In the genomic region with DNA sequence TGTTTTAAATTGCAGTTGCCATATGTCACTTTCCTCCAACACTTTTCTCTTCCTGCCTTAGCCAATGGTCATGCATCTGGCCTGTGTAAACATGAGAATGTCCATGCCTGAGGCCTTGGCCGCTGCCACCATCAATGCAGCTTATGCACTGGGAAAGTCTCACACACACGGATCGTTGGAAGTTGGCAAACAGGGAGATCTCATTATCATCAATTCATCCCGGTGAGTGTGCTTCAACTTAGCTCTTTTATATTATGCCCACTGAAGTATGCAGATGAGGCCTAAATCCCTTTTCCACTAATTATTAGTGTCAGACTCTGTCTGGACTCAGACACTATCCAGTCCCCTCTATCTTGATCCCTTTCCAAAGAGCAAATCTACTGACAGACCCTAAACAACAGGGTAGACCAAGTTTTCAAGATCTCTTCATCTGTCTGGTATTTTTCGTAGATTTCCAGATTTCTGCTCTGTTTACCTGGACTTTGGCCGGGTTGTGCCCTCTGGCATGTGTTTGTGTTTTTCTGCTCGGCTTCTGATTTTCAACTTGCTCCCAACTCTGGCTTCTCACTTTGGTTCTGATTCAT, we compare ENCODE assay signal across 1 cellular context.
TF ChIP-seq lines count a peak whose summit lies in the region.

No MANE protein-coding gene starts in this region.

TF ChIP-seq in HepG2, 621 proteins besides CTCF, POLR2A, EP300 and RAD21 (continued from another document and continues in another):
- TF ChIP-seq, protein P1, sequence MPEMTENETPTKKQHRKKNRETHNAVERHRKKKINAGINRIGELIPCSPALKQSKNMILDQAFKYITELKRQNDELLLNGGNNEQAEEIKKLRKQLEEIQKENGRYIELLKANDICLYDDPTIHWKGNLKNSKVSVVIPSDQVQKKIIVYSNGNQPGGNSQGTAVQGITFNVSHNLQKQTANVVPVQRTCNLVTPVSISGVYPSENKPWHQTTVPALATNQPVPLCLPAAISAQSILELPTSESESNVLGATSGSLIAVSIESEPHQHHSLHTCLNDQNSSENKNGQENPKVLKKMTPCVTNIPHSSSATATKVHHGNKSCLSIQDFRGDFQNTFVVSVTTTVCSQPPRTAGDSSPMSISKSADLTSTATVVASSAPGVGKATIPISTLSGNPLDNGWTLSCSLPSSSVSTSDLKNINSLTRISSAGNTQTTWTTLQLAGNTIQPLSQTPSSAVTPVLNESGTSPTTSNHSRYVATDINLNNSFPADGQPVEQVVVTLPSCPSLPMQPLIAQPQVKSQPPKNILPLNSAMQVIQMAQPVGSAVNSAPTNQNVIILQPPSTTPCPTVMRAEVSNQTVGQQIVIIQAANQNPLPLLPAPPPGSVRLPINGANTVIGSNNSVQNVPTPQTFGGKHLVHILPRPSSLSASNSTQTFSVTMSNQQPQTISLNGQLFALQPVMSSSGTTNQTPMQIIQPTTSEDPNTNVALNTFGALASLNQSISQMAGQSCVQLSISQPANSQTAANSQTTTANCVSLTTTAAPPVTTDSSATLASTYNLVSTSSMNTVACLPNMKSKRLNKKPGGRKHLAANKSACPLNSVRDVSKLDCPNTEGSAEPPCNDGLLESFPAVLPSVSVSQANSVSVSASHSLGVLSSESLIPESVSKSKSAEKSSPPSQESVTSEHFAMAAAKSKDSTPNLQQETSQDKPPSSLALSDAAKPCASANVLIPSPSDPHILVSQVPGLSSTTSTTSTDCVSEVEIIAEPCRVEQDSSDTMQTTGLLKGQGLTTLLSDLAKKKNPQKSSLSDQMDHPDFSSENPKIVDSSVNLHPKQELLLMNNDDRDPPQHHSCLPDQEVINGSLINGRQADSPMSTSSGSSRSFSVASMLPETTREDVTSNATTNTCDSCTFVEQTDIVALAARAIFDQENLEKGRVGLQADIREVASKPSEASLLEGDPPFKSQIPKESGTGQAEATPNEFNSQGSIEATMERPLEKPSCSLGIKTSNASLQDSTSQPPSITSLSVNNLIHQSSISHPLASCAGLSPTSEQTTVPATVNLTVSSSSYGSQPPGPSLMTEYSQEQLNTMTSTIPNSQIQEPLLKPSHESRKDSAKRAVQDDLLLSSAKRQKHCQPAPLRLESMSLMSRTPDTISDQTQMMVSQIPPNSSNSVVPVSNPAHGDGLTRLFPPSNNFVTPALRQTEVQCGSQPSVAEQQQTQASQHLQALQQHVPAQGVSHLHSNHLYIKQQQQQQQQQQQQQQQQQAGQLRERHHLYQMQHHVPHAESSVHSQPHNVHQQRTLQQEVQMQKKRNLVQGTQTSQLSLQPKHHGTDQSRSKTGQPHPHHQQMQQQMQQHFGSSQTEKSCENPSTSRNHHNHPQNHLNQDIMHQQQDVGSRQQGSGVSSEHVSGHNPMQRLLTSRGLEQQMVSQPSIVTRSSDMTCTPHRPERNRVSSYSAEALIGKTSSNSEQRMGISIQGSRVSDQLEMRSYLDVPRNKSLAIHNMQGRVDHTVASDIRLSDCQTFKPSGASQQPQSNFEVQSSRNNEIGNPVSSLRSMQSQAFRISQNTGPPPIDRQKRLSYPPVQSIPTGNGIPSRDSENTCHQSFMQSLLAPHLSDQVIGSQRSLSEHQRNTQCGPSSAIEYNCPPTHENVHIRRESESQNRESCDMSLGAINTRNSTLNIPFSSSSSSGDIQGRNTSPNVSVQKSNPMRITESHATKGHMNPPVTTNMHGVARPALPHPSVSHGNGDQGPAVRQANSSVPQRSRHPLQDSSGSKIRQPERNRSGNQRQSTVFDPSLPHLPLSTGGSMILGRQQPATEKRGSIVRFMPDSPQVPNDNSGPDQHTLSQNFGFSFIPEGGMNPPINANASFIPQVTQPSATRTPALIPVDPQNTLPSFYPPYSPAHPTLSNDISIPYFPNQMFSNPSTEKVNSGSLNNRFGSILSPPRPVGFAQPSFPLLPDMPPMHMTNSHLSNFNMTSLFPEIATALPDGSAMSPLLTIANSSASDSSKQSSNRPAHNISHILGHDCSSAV (CRISPR knock-in tag; IDR thresholded peaks at IDR 0.05; ENCODE audit: borderline replicate concordance): no peak
- no peak for TF ChIP-seq SMC3 (IDR thresholded peaks at IDR 0.05; ENCODE audit: low read length)
- TF ChIP-seq KLF16 (CRISPR knock-in tag; IDR thresholded peaks at IDR 0.05): peak in 1 of 2 experiments; percentile 29; a peak in 1 of 4 replicates
- TF ChIP-seq DMAP1 (CRISPR knock-in tag; IDR thresholded peaks at IDR 0.05): no peak
- TF ChIP-seq NR2C2 (CRISPR knock-in tag; IDR thresholded peaks at IDR 0.05; ENCODE audit: borderline replicate concordance): peak; percentile 64
- no peak for TF ChIP-seq TBP (CRISPR knock-in tag; IDR thresholded peaks at IDR 0.05)
- TF ChIP-seq ZNF883 (CRISPR knock-in tag; IDR thresholded peaks at IDR 0.05; ENCODE audit: not compliant biosample characterization): no peak
- no peak for TF ChIP-seq ZNF879 (CRISPR knock-in tag; IDR thresholded peaks at IDR 0.05)
- TF ChIP-seq ZNF816 (CRISPR knock-in tag; IDR thresholded peaks at IDR 0.05; ENCODE audit: borderline replicate concordance): peak; percentile 68; the same call in 1 of the 2 replicates
- TF ChIP-seq, protein P2, sequence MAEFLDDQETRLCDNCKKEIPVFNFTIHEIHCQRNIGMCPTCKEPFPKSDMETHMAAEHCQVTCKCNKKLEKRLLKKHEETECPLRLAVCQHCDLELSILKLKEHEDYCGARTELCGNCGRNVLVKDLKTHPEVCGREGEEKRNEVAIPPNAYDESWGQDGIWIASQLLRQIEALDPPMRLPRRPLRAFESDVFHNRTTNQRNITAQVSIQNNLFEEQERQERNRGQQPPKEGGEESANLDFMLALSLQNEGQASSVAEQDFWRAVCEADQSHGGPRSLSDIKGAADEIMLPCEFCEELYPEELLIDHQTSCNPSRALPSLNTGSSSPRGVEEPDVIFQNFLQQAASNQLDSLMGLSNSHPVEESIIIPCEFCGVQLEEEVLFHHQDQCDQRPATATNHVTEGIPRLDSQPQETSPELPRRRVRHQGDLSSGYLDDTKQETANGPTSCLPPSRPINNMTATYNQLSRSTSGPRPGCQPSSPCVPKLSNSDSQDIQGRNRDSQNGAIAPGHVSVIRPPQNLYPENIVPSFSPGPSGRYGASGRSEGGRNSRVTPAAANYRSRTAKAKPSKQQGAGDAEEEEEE (CRISPR knock-in tag; IDR thresholded peaks at IDR 0.05; ENCODE audit: borderline replicate concordance): 0 out of 2 replicates have a peak, but pooled peaks have one; percentile 18
- TF ChIP-seq, protein P3, sequence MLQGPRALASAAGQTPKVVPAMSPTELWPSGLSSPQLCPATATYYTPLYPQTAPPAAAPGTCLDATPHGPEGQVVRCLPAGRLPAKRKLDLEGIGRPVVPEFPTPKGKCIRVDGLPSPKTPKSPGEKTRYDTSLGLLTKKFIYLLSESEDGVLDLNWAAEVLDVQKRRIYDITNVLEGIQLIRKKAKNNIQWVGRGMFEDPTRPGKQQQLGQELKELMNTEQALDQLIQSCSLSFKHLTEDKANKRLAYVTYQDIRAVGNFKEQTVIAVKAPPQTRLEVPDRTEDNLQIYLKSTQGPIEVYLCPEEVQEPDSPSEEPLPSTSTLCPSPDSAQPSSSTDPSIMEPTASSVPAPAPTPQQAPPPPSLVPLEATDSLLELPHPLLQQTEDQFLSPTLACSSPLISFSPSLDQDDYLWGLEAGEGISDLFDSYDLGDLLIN (CRISPR knock-in tag; IDR thresholded peaks at IDR 0.05; ENCODE audit: borderline replicate concordance): no peak
- no peak for TF ChIP-seq NRL (CRISPR knock-in tag; IDR thresholded peaks at IDR 0.05; ENCODE audit: borderline replicate concordance)
- TF ChIP-seq, protein P4, sequence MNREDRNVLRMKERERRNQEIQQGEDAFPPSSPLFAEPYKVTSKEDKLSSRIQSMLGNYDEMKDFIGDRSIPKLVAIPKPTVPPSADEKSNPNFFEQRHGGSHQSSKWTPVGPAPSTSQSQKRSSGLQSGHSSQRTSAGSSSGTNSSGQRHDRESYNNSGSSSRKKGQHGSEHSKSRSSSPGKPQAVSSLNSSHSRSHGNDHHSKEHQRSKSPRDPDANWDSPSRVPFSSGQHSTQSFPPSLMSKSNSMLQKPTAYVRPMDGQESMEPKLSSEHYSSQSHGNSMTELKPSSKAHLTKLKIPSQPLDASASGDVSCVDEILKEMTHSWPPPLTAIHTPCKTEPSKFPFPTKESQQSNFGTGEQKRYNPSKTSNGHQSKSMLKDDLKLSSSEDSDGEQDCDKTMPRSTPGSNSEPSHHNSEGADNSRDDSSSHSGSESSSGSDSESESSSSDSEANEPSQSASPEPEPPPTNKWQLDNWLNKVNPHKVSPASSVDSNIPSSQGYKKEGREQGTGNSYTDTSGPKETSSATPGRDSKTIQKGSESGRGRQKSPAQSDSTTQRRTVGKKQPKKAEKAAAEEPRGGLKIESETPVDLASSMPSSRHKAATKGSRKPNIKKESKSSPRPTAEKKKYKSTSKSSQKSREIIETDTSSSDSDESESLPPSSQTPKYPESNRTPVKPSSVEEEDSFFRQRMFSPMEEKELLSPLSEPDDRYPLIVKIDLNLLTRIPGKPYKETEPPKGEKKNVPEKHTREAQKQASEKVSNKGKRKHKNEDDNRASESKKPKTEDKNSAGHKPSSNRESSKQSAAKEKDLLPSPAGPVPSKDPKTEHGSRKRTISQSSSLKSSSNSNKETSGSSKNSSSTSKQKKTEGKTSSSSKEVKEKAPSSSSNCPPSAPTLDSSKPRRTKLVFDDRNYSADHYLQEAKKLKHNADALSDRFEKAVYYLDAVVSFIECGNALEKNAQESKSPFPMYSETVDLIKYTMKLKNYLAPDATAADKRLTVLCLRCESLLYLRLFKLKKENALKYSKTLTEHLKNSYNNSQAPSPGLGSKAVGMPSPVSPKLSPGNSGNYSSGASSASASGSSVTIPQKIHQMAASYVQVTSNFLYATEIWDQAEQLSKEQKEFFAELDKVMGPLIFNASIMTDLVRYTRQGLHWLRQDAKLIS (CRISPR knock-in tag; IDR thresholded peaks at IDR 0.05): no peak
- no peak for TF ChIP-seq SP5 (CRISPR knock-in tag; IDR thresholded peaks at IDR 0.05; ENCODE audit: borderline replicate concordance, low read depth)
- TF ChIP-seq CHCHD3 (CRISPR knock-in tag; IDR thresholded peaks at IDR 0.05): no peak
- TF ChIP-seq FOXC1 (CRISPR knock-in tag; IDR thresholded peaks at IDR 0.05; ENCODE audit: borderline replicate concordance): no peak
- TF ChIP-seq SSRP1 (CRISPR knock-in tag; IDR thresholded peaks at IDR 0.05): peak; percentile 40; the same call in 1 of the 2 replicates
- TF ChIP-seq HCFC1 (IDR thresholded peaks at IDR 0.05; ENCODE audit: low read depth, low read length): no peak
- TF ChIP-seq, protein P5, sequence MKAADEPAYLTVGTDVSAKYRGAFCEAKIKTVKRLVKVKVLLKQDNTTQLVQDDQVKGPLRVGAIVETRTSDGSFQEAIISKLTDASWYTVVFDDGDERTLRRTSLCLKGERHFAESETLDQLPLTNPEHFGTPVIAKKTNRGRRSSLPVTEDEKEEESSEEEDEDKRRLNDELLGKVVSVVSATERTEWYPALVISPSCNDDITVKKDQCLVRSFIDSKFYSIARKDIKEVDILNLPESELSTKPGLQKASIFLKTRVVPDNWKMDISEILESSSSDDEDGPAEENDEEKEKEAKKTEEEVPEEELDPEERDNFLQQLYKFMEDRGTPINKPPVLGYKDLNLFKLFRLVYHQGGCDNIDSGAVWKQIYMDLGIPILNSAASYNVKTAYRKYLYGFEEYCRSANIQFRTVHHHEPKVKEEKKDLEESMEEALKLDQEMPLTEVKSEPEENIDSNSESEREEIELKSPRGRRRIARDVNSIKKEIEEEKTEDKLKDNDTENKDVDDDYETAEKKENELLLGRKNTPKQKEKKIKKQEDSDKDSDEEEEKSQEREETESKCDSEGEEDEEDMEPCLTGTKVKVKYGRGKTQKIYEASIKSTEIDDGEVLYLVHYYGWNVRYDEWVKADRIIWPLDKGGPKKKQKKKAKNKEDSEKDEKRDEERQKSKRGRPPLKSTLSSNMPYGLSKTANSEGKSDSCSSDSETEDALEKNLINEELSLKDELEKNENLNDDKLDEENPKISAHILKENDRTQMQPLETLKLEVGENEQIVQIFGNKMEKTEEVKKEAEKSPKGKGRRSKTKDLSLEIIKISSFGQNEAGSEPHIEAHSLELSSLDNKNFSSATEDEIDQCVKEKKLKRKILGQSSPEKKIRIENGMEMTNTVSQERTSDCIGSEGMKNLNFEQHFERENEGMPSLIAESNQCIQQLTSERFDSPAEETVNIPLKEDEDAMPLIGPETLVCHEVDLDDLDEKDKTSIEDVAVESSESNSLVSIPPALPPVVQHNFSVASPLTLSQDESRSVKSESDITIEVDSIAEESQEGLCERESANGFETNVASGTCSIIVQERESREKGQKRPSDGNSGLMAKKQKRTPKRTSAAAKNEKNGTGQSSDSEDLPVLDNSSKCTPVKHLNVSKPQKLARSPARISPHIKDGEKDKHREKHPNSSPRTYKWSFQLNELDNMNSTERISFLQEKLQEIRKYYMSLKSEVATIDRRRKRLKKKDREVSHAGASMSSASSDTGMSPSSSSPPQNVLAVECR (CRISPR knock-in tag; IDR thresholded peaks at IDR 0.05; ENCODE audit: borderline replicate concordance): no peak; the same call in 1 of the 2 replicates
- TF ChIP-seq MZF1 (CRISPR knock-in tag; IDR thresholded peaks at IDR 0.05; ENCODE audit: borderline replicate concordance): no peak
- TF ChIP-seq SETDB1 (CRISPR knock-in tag; IDR thresholded peaks at IDR 0.05; ENCODE audit: borderline replicate concordance): no peak
- TF ChIP-seq POGZ (CRISPR knock-in tag; IDR thresholded peaks at IDR 0.05): peak; percentile 74
- TF ChIP-seq ZFP36 (IDR thresholded peaks at IDR 0.05; ENCODE audit: borderline replicate concordance, low read depth, low read length, partially characterized antibody): no peak
- TF ChIP-seq ZNF572 (CRISPR knock-in tag; IDR thresholded peaks at IDR 0.05): no peak
- TF ChIP-seq KDM6A (CRISPR knock-in tag; IDR thresholded peaks at IDR 0.05; ENCODE audit: low read depth): peak; percentile 43; the same call in 1 of the 2 replicates
- peak; percentile 53; the same call in 1 of the 2 replicates for TF ChIP-seq KMT2B (CRISPR knock-in tag; IDR thresholded peaks at IDR 0.05)
- TF ChIP-seq, protein P6, sequence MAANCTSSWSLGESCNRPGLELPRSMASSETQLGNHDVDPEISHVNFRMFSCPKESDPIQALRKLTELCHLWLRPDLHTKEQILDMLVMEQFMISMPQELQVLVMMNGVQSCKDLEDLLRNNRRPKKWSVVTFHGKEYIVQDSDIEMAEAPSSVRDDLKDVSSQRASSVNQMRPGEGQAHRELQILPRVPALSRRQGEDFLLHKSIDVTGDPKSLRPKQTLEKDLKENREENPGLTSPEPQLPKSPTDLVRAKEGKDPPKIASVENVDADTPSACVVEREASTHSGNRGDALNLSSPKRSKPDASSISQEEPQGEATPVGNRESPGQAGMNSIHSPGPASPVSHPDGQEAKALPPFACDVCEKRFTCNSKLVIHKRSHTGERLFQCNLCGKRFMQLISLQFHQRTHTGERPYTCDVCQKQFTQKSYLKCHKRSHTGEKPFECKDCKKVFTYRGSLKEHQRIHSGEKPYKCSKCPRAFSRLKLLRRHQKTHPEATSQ (CRISPR knock-in tag; IDR thresholded peaks at IDR 0.05; ENCODE audit: borderline replicate concordance): no peak
- TF ChIP-seq, protein P7, sequence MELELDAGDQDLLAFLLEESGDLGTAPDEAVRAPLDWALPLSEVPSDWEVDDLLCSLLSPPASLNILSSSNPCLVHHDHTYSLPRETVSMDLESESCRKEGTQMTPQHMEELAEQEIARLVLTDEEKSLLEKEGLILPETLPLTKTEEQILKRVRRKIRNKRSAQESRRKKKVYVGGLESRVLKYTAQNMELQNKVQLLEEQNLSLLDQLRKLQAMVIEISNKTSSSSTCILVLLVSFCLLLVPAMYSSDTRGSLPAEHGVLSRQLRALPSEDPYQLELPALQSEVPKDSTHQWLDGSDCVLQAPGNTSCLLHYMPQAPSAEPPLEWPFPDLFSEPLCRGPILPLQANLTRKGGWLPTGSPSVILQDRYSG (CRISPR knock-in tag; IDR thresholded peaks at IDR 0.05): no peak
